In genomic region chr4:92252846-92253245, GRCh38 we compare ENCODE assay signal across 2 cellular contexts.
TF ChIP-seq lines count a peak whose summit lies in the region.

No MANE protein-coding gene starts in this region.

TF ChIP-seq in WTC11, 78 proteins besides CTCF, POLR2A, EP300 and RAD21:
- TF ChIP-seq ERG (CRISPR knock-in tag; IDR thresholded peaks at IDR 0.05) (peak; percentile 19; the same call in 1 of the 2 replicates), E2F4 (CRISPR knock-in tag; IDR thresholded peaks at IDR 0.05; ENCODE audit: borderline replicate concordance, low read depth) (no peak), ESRRA (CRISPR knock-in tag; IDR thresholded peaks at IDR 0.05; ENCODE audit: borderline replicate concordance) (no peak), ZNF416 (CRISPR knock-in tag; IDR thresholded peaks at IDR 0.05) (peak; percentile 87; the same call in 1 of the 2 replicates), ZNF425 (CRISPR knock-in tag; conservative IDR thresholded peaks at IDR 0.05) (peak; percentile 62; the same call in 1 of the 2 replicates), ZNF671 (CRISPR knock-in tag; IDR thresholded peaks at IDR 0.05) (peak; percentile 91)
- TF ChIP-seq, protein P1, sequence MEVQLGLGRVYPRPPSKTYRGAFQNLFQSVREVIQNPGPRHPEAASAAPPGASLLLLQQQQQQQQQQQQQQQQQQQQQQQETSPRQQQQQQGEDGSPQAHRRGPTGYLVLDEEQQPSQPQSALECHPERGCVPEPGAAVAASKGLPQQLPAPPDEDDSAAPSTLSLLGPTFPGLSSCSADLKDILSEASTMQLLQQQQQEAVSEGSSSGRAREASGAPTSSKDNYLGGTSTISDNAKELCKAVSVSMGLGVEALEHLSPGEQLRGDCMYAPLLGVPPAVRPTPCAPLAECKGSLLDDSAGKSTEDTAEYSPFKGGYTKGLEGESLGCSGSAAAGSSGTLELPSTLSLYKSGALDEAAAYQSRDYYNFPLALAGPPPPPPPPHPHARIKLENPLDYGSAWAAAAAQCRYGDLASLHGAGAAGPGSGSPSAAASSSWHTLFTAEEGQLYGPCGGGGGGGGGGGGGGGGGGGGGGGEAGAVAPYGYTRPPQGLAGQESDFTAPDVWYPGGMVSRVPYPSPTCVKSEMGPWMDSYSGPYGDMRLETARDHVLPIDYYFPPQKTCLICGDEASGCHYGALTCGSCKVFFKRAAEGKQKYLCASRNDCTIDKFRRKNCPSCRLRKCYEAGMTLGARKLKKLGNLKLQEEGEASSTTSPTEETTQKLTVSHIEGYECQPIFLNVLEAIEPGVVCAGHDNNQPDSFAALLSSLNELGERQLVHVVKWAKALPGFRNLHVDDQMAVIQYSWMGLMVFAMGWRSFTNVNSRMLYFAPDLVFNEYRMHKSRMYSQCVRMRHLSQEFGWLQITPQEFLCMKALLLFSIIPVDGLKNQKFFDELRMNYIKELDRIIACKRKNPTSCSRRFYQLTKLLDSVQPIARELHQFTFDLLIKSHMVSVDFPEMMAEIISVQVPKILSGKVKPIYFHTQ (CRISPR knock-in tag; IDR thresholded peaks at IDR 0.05), result peak; percentile 82

TF ChIP-seq in H1, 55 proteins besides CTCF, POLR2A, EP300 and RAD21:
- TF ChIP-seq POLR2AphosphoS5 (IDR thresholded peaks at IDR 0.05; ENCODE audit: low read depth, low read length), result peak; percentile 36; the same call in 1 of the 2 replicates
- TF ChIP-seq BRCA1 (IDR thresholded peaks at IDR 0.05; ENCODE audit: low read depth, low read length), result no peak
- TF ChIP-seq GTF2F1 (IDR thresholded peaks at IDR 0.05; ENCODE audit: borderline replicate concordance, low read depth, low read length), result peak; percentile 45; the same call in 1 of the 2 replicates
